In the genomic region with DNA sequence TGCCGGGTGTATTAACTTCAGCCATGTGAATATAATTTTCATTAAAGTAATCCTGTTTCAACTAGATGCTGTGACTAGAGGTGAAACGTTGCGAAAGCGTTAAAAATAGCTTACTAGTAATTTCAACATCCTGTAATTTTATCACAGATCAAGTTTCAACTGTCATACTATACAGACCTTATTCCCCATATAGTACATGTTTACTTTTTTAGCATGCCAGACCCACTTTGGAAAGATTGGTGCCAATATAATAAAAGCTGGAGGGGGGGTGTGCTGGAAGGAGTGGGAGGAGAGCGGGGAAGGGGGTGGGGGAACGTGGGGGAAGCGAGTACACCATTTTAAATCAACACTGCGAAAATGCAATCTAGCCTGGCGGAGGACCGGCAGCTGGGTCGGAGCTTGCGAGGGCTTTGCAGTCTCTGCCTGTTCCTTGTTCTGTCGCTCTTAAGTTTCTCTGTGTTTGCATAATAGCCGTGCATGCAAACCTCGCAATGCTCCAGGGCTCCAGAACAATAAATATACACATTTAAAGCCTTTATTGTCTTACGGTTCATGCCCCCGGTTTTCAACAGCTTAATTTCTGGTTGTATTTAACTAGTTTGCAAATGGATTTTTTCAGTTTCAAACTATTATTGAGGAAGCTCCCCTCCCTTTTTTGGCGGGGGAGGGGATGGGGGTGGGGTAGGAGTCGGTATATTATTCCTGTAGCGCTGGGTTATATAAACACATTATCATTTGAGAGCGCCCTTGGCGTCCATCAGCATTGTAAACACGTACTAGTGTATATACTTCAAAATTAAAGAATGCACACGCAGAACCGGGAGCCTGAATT, we compare ENCODE assay signal across 8 cellular contexts. TPM values are rescaled to one million over a fixed set of nuclear protein-coding genes. Genes with fewer than 3 reads are reported as not detected.
DNase-seq lines count a peak whose midpoint lies in the region; ATAC-seq and TF ChIP-seq lines count a peak whose summit lies in the region.

No MANE protein-coding gene starts in this region.

- H3K9me3 ChIP-seq in WERI-Rb-1 (ENCODE audit: severe bottlenecking): no peaks in the 10 kb centered on the region
- H3K9me3 ChIP-seq in left lung: no peaks in the 10 kb centered on the region

- no peak for TF ChIP-seq CTCF in WERI-Rb-1 (IDR thresholded peaks at IDR 0.05; ENCODE audit: low read depth, low read length)
- no peak for TF ChIP-seq CTCF in left lung (IDR thresholded peaks at IDR 0.05)

- H3K27ac ChIP-seq in WERI-Rb-1: 0 out of 2 replicates have a peak overlapping the region, but pooled peaks have one; percentile 36
- peak overlapping the region; percentile 99 for H3K27ac ChIP-seq in left lung

- DNase-seq in AG08396 (ENCODE audit: low spot score) (peak; percentile 59), NCI-H2107 treated with DMSO at 0.1 percent for 48 hours (lab: John Stamatoyannopoulos, UW; ENCODE audit: unreplicated experiment) (peak; percentile 83), WERI-Rb-1 (peak; percentile 52), dedifferentiated amniotic fluid mesenchymal stem cell (ENCODE audit: extremely low spot score) (peak; percentile 76), left lung (peak; percentile 76 to 84)
- DNase-seq in stimulated activated CD4-positive, alpha-beta T cell treated with anti-CD3 and anti-CD28 coated beads, TNF-alpha, amount 100 ng/mL, for 48 hours (ENCODE audit: low read depth in 3 of 3): peak in 2 of 3 donors; percentile 32 to 45

- peak; percentile 32 for ATAC-seq in GM18861 (IDR thresholded peaks at IDR 0.05; ENCODE audit: unreplicated experiment)
- peak; percentile 24 for ATAC-seq in HG03039 (IDR thresholded peaks at IDR 0.05; ENCODE audit: unreplicated experiment)
- peak; percentile 8 for ATAC-seq in left lung

- peaks cover 10 to 53% of the 10 kb centered on the region in 2 donors for H3K4me1 ChIP-seq in left lung

- H3K36me3 ChIP-seq in WERI-Rb-1 (no peaks in the 10 kb centered on the region), left lung (no peaks in the 10 kb centered on the region)

- H3K4me3 ChIP-seq in WERI-Rb-1 (ENCODE audit: low read depth, low read length) (peak overlapping the region; percentile 72), left lung (peak overlapping the region; percentile 62 to 78)

- intact Hi-C loops in left lung (cut with DNase I): loop anchor here in 1 of 2 donors (10.0 kb wide), 1 partner anchor 145 kb away; no protein-coding TSS in a partner anchor

- no peaks in the 10 kb centered on the region for H3K27me3 ChIP-seq in WERI-Rb-1 (ENCODE audit: insufficient read depth, low read depth, severe bottlenecking)
- no peaks in the 10 kb centered on the region for H3K27me3 ChIP-seq in left lung

RNA-seq across cellular contexts. Expression of a gene that starts 1.3 kb away (rescaled TPM):
- total RNA-seq in left lung: 10 to 100 TPM; 29.9 to 37.9 TPM

Comparison
In these comparisons a context has a peak if more than half of its experiments do, and no peak if none do; other contexts are left out.
1. Peak in every context shown above with its lines: DNase-seq, ATAC-seq, H3K4me3 ChIP-seq and H3K27ac ChIP-seq.